ENCODE assay signal across 8 cellular contexts in genomic region chr2:46847185-46847710, GRCh38.
A peak's percentile ranks its signal among the peaks of the same experiment; 100 is the strongest.
DNase-seq lines count a peak whose midpoint lies in the region; ATAC-seq and TF ChIP-seq lines count a peak whose summit lies in the region.

No MANE protein-coding gene starts in this region.

- DNase-seq in HCEC 1CT (peak; percentile 86), adipocyte (ENCODE audit: low read depth) (peak; percentile 98), left ventricle myocardium inferior (peak; percentile 93), SKM-1 (lab: John Stamatoyannopoulos, UW; ENCODE audit: unreplicated experiment) (no peak), NCI-H526 treated with DMSO at 0.1 percent for 48 hours (lab: John Stamatoyannopoulos, UW) (no peak), GM10248 (ENCODE audit: extremely low spot score) (no peak)

- no peaks in the 10 kb centered on the region for H3K27me3 ChIP-seq in adipocyte (replicated peaks; ENCODE audit: control insufficient read depth, insufficient read depth, low read length)
- no peaks in the 10 kb centered on the region for H3K27me3 ChIP-seq in left ventricle myocardium inferior (ENCODE audit: low read depth)

- H3K4me3 ChIP-seq in adipocyte (ENCODE audit: low read length) = peak overlapping the region; percentile 9
- no peak overlapping the region for H3K4me3 ChIP-seq in left ventricle myocardium inferior
- no peak overlapping the region for H3K4me3 ChIP-seq in skin epidermis

- peak overlapping the region; percentile 95 for H3K27ac ChIP-seq in left ventricle myocardium inferior (replicated peaks)
- peak overlapping the region in 20 of 21 experiments; percentile 63 to 88 (median 80) for H3K27ac ChIP-seq in skin epidermis

- POLR2A ChIA-PET in GM10248 (lab: Yijun Ruan, JAX) = no interaction called here

- no peak for ATAC-seq in GM18519 (IDR thresholded peaks at IDR 0.05; ENCODE audit: low FRiP score, unreplicated experiment)

- intact Hi-C loops in left ventricle myocardium inferior (cut with micrococcal nuclease) = no loop called here

- peak overlapping the region; percentile 89 for H3K9ac ChIP-seq in adipocyte (ENCODE audit: low read length)

- CTCF ChIA-PET in GM10248 (lab: Yijun Ruan, JAX) = interaction anchor here (1.0 kb wide), 1 partner anchor 476 kb away, joined by 3 read pairs; no protein-coding TSS in a partner anchor

- H3K9me3 ChIP-seq in adipocyte (ENCODE audit: control insufficient read depth, low read length) = no peaks in the 10 kb centered on the region
- H3K9me3 ChIP-seq in left ventricle myocardium inferior (replicated peaks) = no peaks in the 10 kb centered on the region

- peaks cover 56% of the 10 kb centered on the region for H3K4me1 ChIP-seq in adipocyte (ENCODE audit: control insufficient read depth, insufficient read depth, low read length)
- peaks cover 64% of the 10 kb centered on the region for H3K4me1 ChIP-seq in left ventricle myocardium inferior

- TF ChIP-seq CTCF in left ventricle myocardium inferior (IDR thresholded peaks at IDR 0.05; ENCODE audit: borderline replicate concordance) (no peak), GM10248 (IDR thresholded peaks at IDR 0.05; ENCODE audit: control extremely low read depth, extremely low read depth, low read depth, missing control alignments) (no peak)

- no peaks in the 10 kb centered on the region for H3K36me3 ChIP-seq in adipocyte (ENCODE audit: control insufficient read depth, insufficient read depth, low read length, severe bottlenecking)
- no peaks in the 10 kb centered on the region for H3K36me3 ChIP-seq in left ventricle myocardium inferior

Comparison
In these comparisons a context has a peak if more than half of its experiments do, and no peak if none do; other contexts are left out.
1. DNase-seq: peak in HCEC 1CT (single experiment), adipocyte (single experiment) and left ventricle myocardium inferior (single experiment); none in SKM-1 (single experiment), NCI-H526 treated with DMSO at 0.1 percent for 48 hours (single experiment) and GM10248 (single experiment).